ENCODE assay signal across 1 cellular context in the genomic region with DNA sequence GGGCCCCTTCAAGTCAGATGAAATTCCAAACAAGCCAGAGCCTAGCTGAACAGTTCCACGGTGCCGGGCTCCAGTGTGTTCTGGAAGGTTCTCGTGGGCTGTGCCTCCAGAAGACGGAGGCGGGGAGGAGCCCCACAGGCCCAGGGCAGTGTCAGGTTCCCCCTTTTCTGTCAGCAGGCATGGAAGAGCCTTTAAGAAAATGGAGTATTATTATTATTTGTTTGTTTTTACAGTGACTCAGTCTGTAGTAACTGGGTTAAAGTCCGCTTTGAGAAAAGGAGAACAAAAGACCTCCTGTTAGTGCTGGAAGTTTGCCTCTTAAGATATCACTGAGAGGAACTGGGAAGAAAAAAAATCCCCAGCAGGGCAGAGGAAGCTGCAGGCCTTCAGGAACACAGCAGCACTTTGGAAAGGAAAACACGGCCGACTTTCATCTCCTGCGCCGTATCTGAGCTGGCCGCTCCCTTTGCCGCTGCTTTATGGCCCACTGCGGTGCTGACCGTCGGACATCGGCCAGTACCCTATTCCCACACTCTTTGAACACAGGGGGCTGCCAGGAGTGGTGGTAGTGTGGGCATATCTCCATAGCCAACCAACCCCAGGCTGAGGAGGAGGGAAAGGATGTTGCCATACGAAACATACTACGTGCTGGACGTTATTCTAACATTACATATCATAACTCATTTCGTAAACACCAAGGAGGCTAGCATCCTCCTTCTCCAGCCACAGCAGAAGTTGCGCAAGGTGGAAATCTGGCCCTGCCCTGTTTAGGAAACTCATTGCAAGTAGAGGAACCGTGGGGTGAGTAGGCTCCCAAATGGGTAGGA.
A peak's percentile ranks its signal among the peaks of the same experiment; 100 is the strongest.
TF ChIP-seq lines count a peak whose summit lies in the region.

No MANE protein-coding gene starts in this region.

TF ChIP-seq in HepG2, 621 proteins besides CTCF, POLR2A, EP300 and RAD21 (continued from another document and continues in another):
- TF ChIP-seq BCL6 (CRISPR knock-in tag; IDR thresholded peaks at IDR 0.05), result peak; percentile 35; the same call in 1 of the 2 replicates
- TF ChIP-seq, protein P1, sequence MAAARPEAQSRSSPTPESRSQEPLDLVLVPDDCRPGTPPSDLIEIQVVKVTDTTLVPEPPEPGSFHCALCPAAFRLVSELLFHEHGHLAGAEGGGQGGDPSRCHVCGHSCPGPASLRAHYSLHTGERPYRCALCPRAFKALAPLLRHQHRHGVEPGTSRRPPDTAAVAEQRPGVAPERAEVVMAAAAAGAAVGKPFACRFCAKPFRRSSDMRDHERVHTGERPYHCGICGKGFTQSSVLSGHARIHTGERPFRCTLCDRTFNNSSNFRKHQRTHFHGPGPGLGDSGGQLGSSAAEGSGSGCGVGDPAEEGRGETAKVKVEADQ (CRISPR knock-in tag; IDR thresholded peaks at IDR 0.05; ENCODE audit: borderline replicate concordance), result no peak
- TF ChIP-seq GATAD1 (CRISPR knock-in tag; IDR thresholded peaks at IDR 0.05), result no peak; the same call in 1 of the 2 replicates
- peak; percentile 71; the same call in 1 of the 2 replicates for TF ChIP-seq POLR2G (IDR thresholded peaks at IDR 0.05; ENCODE audit: low read depth, low read length)
- TF ChIP-seq HNF4A (CRISPR knock-in tag; IDR thresholded peaks at IDR 0.05), result peak; percentile 53
- no peak for TF ChIP-seq ZFP37 (CRISPR knock-in tag; IDR thresholded peaks at IDR 0.05; ENCODE audit: borderline replicate concordance)
- TF ChIP-seq ARHGAP35 (CRISPR knock-in tag; IDR thresholded peaks at IDR 0.05; ENCODE audit: borderline replicate concordance), result no peak
- TF ChIP-seq, protein P2, sequence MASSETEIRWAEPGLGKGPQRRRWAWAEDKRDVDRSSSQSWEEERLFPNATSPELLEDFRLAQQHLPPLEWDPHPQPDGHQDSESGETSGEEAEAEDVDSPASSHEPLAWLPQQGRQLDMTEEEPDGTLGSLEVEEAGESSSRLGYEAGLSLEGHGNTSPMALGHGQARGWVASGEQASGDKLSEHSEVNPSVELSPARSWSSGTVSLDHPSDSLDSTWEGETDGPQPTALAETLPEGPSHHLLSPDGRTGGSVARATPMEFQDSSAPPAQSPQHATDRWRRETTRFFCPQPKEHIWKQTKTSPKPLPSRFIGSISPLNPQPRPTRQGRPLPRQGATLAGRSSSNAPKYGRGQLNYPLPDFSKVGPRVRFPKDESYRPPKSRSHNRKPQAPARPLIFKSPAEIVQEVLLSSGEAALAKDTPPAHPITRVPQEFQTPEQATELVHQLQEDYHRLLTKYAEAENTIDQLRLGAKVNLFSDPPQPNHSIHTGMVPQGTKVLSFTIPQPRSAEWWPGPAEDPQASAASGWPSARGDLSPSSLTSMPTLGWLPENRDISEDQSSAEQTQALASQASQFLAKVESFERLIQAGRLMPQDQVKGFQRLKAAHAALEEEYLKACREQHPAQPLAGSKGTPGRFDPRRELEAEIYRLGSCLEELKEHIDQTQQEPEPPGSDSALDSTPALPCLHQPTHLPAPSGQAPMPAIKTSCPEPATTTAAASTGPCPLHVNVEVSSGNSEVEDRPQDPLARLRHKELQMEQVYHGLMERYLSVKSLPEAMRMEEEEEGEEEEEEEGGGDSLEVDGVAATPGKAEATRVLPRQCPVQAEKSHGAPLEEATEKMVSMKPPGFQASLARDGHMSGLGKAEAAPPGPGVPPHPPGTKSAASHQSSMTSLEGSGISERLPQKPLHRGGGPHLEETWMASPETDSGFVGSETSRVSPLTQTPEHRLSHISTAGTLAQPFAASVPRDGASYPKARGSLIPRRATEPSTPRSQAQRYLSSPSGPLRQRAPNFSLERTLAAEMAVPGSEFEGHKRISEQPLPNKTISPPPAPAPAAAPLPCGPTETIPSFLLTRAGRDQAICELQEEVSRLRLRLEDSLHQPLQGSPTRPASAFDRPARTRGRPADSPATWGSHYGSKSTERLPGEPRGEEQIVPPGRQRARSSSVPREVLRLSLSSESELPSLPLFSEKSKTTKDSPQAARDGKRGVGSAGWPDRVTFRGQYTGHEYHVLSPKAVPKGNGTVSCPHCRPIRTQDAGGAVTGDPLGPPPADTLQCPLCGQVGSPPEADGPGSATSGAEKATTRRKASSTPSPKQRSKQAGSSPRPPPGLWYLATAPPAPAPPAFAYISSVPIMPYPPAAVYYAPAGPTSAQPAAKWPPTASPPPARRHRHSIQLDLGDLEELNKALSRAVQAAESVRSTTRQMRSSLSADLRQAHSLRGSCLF (CRISPR knock-in tag; IDR thresholded peaks at IDR 0.05; ENCODE audit: borderline replicate concordance), result no peak
- no peak for TF ChIP-seq ZSCAN20 (CRISPR knock-in tag; IDR thresholded peaks at IDR 0.05; ENCODE audit: borderline replicate concordance)
- no peak for TF ChIP-seq ZNF878 (CRISPR knock-in tag; IDR thresholded peaks at IDR 0.05)
- TF ChIP-seq ZNF672 (CRISPR knock-in tag; IDR thresholded peaks at IDR 0.05), result no peak
- TF ChIP-seq RELA (CRISPR knock-in tag; IDR thresholded peaks at IDR 0.05), result no peak
- no peak for TF ChIP-seq NR2C2 (CRISPR knock-in tag; IDR thresholded peaks at IDR 0.05; ENCODE audit: borderline replicate concordance)
- TF ChIP-seq ISL2 (CRISPR knock-in tag; IDR thresholded peaks at IDR 0.05), result peak; percentile 77
- TF ChIP-seq HOXA3 (CRISPR knock-in tag; IDR thresholded peaks at IDR 0.05), result peak; percentile 43; the same call in 1 of the 2 replicates
- peak; percentile 73; the same call in 1 of the 2 replicates for TF ChIP-seq NFIC (IDR thresholded peaks at IDR 0.05; ENCODE audit: low read length)
- no peak for TF ChIP-seq PCBP1 (IDR thresholded peaks at IDR 0.05; ENCODE audit: borderline replicate concordance, low read depth, low read length)
- TF ChIP-seq SNRNP70 (IDR thresholded peaks at IDR 0.05; ENCODE audit: low read depth, low read length), result no peak
- TF ChIP-seq MTA1 (CRISPR knock-in tag; IDR thresholded peaks at IDR 0.05; ENCODE audit: borderline replicate concordance), result peak; percentile 83
- TF ChIP-seq, protein P3, sequence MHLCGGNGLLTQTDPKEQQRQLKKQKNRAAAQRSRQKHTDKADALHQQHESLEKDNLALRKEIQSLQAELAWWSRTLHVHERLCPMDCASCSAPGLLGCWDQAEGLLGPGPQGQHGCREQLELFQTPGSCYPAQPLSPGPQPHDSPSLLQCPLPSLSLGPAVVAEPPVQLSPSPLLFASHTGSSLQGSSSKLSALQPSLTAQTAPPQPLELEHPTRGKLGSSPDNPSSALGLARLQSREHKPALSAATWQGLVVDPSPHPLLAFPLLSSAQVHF (CRISPR knock-in tag; IDR thresholded peaks at IDR 0.05), result no peak
- TF ChIP-seq, protein P4, sequence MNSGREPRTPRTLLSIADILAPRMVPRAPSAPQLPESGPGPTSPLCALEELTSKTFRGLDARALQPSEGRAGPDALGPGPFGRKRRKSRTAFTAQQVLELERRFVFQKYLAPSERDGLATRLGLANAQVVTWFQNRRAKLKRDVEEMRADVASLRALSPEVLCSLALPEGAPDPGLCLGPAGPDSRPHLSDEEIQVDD (CRISPR knock-in tag; IDR thresholded peaks at IDR 0.05; ENCODE audit: borderline replicate concordance), result no peak
- TF ChIP-seq ZNF598 (CRISPR knock-in tag; IDR thresholded peaks at IDR 0.05; ENCODE audit: borderline replicate concordance), result peak; percentile 51; the same call in 1 of the 2 replicates
- TF ChIP-seq TBL1XR1 (IDR thresholded peaks at IDR 0.05; ENCODE audit: borderline replicate concordance, low read length, partially characterized antibody), result no peak
- TF ChIP-seq ZNF510 (CRISPR knock-in tag; IDR thresholded peaks at IDR 0.05; ENCODE audit: low read depth), result peak; percentile 74; the same call in 1 of the 2 replicates
- peak; percentile 38; the same call in 1 of the 2 replicates for TF ChIP-seq SP4 (CRISPR knock-in tag; IDR thresholded peaks at IDR 0.05)
- no peak for TF ChIP-seq ZNF563 (CRISPR knock-in tag; IDR thresholded peaks at IDR 0.05)
- no peak for TF ChIP-seq MZF1 (CRISPR knock-in tag; IDR thresholded peaks at IDR 0.05; ENCODE audit: borderline replicate concordance)
- TF ChIP-seq ZNF383 (CRISPR knock-in tag; IDR thresholded peaks at IDR 0.05; ENCODE audit: borderline replicate concordance), result 0 out of 2 replicates have a peak, but pooled peaks have one; percentile 79
- no peak for TF ChIP-seq SRSF4 (IDR thresholded peaks at IDR 0.05; ENCODE audit: low read depth, low read length, poor library complexity, severe bottlenecking)
- TF ChIP-seq JDP2 (CRISPR knock-in tag; IDR thresholded peaks at IDR 0.05; ENCODE audit: borderline replicate concordance), result no peak
- no peak for TF ChIP-seq KDM4B (CRISPR knock-in tag; IDR thresholded peaks at IDR 0.05)
- no peak for TF ChIP-seq DPF2 (CRISPR knock-in tag; IDR thresholded peaks at IDR 0.05; ENCODE audit: borderline replicate concordance, low read depth)
- no peak for TF ChIP-seq NFRKB (IDR thresholded peaks at IDR 0.05)
- 0 out of 2 replicates have a peak, but pooled peaks have one; percentile 30 for TF ChIP-seq ELF3 (CRISPR knock-in tag; IDR thresholded peaks at IDR 0.05)
- TF ChIP-seq MIER2 (CRISPR knock-in tag; IDR thresholded peaks at IDR 0.05), result no peak
- no peak for TF ChIP-seq PHB2 (IDR thresholded peaks at IDR 0.05; ENCODE audit: partially characterized antibody)
- TF ChIP-seq ZNF225 (CRISPR knock-in tag; IDR thresholded peaks at IDR 0.05), result no peak
- no peak for TF ChIP-seq EZH2 (conservative IDR thresholded peaks at IDR 0.05; ENCODE audit: low read depth, low read length)
- TF ChIP-seq NFIB (CRISPR knock-in tag; IDR thresholded peaks at IDR 0.05; ENCODE audit: borderline replicate concordance), result no peak
- TF ChIP-seq ZNF136 (CRISPR knock-in tag; IDR thresholded peaks at IDR 0.05; ENCODE audit: low read depth), result no peak
- TF ChIP-seq DR1 (CRISPR knock-in tag; IDR thresholded peaks at IDR 0.05), result no peak
- peak; percentile 65; the same call in 1 of the 2 replicates for TF ChIP-seq DMAP1 (CRISPR knock-in tag; IDR thresholded peaks at IDR 0.05)
- no peak for TF ChIP-seq STAT5B (CRISPR knock-in tag; IDR thresholded peaks at IDR 0.05)
- TF ChIP-seq, protein P5, sequence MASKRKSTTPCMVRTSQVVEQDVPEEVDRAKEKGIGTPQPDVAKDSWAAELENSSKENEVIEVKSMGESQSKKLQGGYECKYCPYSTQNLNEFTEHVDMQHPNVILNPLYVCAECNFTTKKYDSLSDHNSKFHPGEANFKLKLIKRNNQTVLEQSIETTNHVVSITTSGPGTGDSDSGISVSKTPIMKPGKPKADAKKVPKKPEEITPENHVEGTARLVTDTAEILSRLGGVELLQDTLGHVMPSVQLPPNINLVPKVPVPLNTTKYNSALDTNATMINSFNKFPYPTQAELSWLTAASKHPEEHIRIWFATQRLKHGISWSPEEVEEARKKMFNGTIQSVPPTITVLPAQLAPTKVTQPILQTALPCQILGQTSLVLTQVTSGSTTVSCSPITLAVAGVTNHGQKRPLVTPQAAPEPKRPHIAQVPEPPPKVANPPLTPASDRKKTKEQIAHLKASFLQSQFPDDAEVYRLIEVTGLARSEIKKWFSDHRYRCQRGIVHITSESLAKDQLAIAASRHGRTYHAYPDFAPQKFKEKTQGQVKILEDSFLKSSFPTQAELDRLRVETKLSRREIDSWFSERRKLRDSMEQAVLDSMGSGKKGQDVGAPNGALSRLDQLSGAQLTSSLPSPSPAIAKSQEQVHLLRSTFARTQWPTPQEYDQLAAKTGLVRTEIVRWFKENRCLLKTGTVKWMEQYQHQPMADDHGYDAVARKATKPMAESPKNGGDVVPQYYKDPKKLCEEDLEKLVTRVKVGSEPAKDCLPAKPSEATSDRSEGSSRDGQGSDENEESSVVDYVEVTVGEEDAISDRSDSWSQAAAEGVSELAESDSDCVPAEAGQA (IDR thresholded peaks at IDR 0.05; ENCODE audit: low read depth), result no peak
- TF ChIP-seq, protein P5 (CRISPR knock-in tag; IDR thresholded peaks at IDR 0.05; ENCODE audit: borderline replicate concordance), result no peak
- TF ChIP-seq TEAD3 (CRISPR knock-in tag; optimal IDR thresholded peaks at IDR 0.05; ENCODE audit: borderline replicate concordance), result peak; percentile 6
- TF ChIP-seq ZNF33A (CRISPR knock-in tag; IDR thresholded peaks at IDR 0.05; ENCODE audit: borderline replicate concordance), result no peak
- no peak for TF ChIP-seq ZNF781 (CRISPR knock-in tag; IDR thresholded peaks at IDR 0.05; ENCODE audit: borderline replicate concordance, not compliant biosample characterization)
- TF ChIP-seq SAP130 (CRISPR knock-in tag; IDR thresholded peaks at IDR 0.05; ENCODE audit: low read depth), result peak; percentile 48
- TF ChIP-seq, protein P6, sequence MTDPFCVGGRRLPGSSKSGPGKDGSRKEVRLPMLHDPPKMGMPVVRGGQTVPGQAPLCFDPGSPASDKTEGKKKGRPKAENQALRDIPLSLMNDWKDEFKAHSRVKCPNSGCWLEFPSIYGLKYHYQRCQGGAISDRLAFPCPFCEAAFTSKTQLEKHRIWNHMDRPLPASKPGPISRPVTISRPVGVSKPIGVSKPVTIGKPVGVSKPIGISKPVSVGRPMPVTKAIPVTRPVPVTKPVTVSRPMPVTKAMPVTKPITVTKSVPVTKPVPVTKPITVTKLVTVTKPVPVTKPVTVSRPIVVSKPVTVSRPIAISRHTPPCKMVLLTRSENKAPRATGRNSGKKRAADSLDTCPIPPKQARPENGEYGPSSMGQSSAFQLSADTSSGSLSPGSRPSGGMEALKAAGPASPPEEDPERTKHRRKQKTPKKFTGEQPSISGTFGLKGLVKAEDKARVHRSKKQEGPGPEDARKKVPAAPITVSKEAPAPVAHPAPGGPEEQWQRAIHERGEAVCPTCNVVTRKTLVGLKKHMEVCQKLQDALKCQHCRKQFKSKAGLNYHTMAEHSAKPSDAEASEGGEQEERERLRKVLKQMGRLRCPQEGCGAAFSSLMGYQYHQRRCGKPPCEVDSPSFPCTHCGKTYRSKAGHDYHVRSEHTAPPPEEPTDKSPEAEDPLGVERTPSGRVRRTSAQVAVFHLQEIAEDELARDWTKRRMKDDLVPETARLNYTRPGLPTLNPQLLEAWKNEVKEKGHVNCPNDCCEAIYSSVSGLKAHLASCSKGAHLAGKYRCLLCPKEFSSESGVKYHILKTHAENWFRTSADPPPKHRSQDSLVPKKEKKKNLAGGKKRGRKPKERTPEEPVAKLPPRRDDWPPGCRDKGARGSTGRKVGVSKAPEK (CRISPR knock-in tag; IDR thresholded peaks at IDR 0.05; ENCODE audit: borderline replicate concordance), result no peak
- TF ChIP-seq, protein P7, sequence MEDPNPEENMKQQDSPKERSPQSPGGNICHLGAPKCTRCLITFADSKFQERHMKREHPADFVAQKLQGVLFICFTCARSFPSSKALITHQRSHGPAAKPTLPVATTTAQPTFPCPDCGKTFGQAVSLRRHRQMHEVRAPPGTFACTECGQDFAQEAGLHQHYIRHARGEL (CRISPR knock-in tag; IDR thresholded peaks at IDR 0.05), result no peak
